8 cellular contexts compared by ENCODE assay signal in the genomic region with DNA sequence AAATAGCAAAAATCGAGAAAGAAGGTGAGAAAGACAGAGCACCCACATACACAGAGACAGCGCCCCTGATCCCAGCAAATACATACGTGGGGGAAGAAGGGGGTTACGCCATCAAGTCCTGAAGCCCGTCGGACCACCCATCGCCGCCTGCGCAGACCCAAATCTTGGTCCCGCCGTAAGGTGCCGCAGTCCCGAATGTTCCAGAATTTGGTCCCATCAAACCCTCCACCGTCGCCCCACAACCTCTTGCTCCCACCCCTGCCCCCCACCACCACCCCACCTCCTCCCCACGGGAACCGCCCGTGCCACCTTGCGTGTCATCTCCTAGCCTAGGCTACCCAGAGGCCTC.
DNase-seq lines count a peak whose midpoint lies in the region; ATAC-seq, FAIRE-seq and TF ChIP-seq lines count a peak whose summit lies in the region.
"Had no signal": no experiment of that assay in that cellular context is flagged by ENCODE, and none has a peak within 500 bp of the region (broad histone marks: within the 10 kb centered on the region; RNA-seq: fewer than 3 reads in every experiment).

No MANE protein-coding gene starts in this region.

- no peaks in the 10 kb centered on the region for H3K9me1 ChIP-seq in K562 (ENCODE audit: control insufficient read depth, insufficient read depth, low read length)

- H3K4me1 ChIP-seq in Karpas-422 (ENCODE audit: low read length) (peaks cover 87% of the 10 kb centered on the region), K562 (replicated peaks in 1 of 2; ENCODE audit: control insufficient read depth in 2 of 2, insufficient read depth in 2 of 2, low read length in 2 of 2) (peaks cover 55 to 68% of the 10 kb centered on the region in 2 experiments), right lobe of liver (peaks cover 0 to 78% (median 31%) of the 10 kb centered on the region in 4 donors), testis (peaks cover 75% of the 10 kb centered on the region), foreskin keratinocyte (peaks cover 13% of the 10 kb centered on the region)

- FAIRE-seq in K562 (lab: Jason Lieb, UNC): no peak

- H3K79me2 ChIP-seq in Karpas-422 (ENCODE audit: low read length) (peaks cover 84% of the 10 kb centered on the region), K562 (ENCODE audit: control insufficient read depth, insufficient read depth, low read length) (peaks cover 23% of the 10 kb centered on the region)

- H3K4me3 ChIP-seq in Karpas-422 (ENCODE audit: low read length) (peak overlapping the region; percentile 84), K562 (no peak overlapping the region), right lobe of liver (peak overlapping the region; percentile 52 to 66 (median 64)), testis (peak overlapping the region; percentile 67 to 75)
- H3K4me3 ChIP-seq: SJSA1 had no signal

- H2AFZ ChIP-seq in Karpas-422 (ENCODE audit: low read length) (no peak overlapping the region), K562 (ENCODE audit: low read depth, low read length) (no peak overlapping the region)

- no peak for ATAC-seq in K562
- ATAC-seq in right lobe of liver: peak in 2 of 4 donors; percentile 0 to 37
- no peak for ATAC-seq in GM21381 (IDR thresholded peaks at IDR 0.05; ENCODE audit: unreplicated experiment)
- no peak for ATAC-seq in foreskin keratinocyte

- TF ChIP-seq CTCF in K562 (IDR thresholded peaks at IDR 0.05 in 2 of 3, conservative IDR thresholded peaks at IDR 0.05 in 1 of 3; ENCODE audit: insufficient read depth in 2 of 3, low read depth in 1 of 3, low read length in 3 of 3) (no peak), right lobe of liver (IDR thresholded peaks at IDR 0.05) (no peak), testis (IDR thresholded peaks at IDR 0.05) (no peak), foreskin keratinocyte (conservative IDR thresholded peaks at IDR 0.05) (no peak)

- no peaks in the 10 kb centered on the region for H3K9me2 ChIP-seq in Karpas-422 (replicated peaks; ENCODE audit: insufficient read depth, low read length)

- H3K27me3 ChIP-seq in Karpas-422 (ENCODE audit: low read length) (no peaks in the 10 kb centered on the region), K562 (ENCODE audit: control insufficient read depth in 2 of 2, insufficient read depth in 2 of 2, low read length in 2 of 2) (no peaks in the 10 kb centered on the region), right lobe of liver (no peaks in the 10 kb centered on the region), testis (no peaks in the 10 kb centered on the region), foreskin keratinocyte (no peaks in the 10 kb centered on the region)
- H3K27me3 ChIP-seq: SJSA1 had no signal

- 92% methylated on average over 11 of the region's 19 CpGs for WGBS in K562 (ENCODE audit: insufficient coverage, low coverage, missing lambda C conversion rate)
- 18% methylated on average over 6 of the region's 19 CpGs for WGBS in right lobe of liver (ENCODE audit: insufficient coverage, low coverage, low lambda C conversion rate, missing lambda C conversion rate)
- 35 to 39% methylated on average over 19 of the region's 19 CpGs for WGBS in testis, 2 donors

- intact Hi-C loops in K562 (cut with micrococcal nuclease) (no loop called here), right lobe of liver (cut with DNase I) (no loop called here), testis (cut with DNase I; ENCODE audit: low total_unique reads) (loop anchor here (5.0 kb wide), 1 partner anchor 44 kb away; no protein-coding TSS in a partner anchor)

- no peaks in the 10 kb centered on the region for H3K9me3 ChIP-seq in Karpas-422 (ENCODE audit: low read length)
- no peaks in the 10 kb centered on the region for H3K9me3 ChIP-seq in K562 (replicated peaks; ENCODE audit: control insufficient read depth, insufficient read depth, low read depth, low read length)
- H3K9me3 ChIP-seq in right lobe of liver: no peaks in the 10 kb centered on the region
- no peaks in the 10 kb centered on the region for H3K9me3 ChIP-seq in testis
- H3K9me3 ChIP-seq: SJSA1 had no signal

- DNase-seq in Karpas-422 (no peak), K562 (ENCODE audit: extremely low read depth in 1 of 4, low spot score in 3 of 4) (no peak), right lobe of liver (no peak), testis (no peak), 8988T (no peak), foreskin keratinocyte (no peak)

- H3K27ac ChIP-seq in Karpas-422 (ENCODE audit: low read length): peak overlapping the region; percentile 99
- H3K27ac ChIP-seq in K562 (ENCODE audit: extremely low read depth, low read depth, low read length): no peak overlapping the region
- peak overlapping the region; percentile 97 to 99 (median 97) for H3K27ac ChIP-seq in right lobe of liver
- peak overlapping the region; percentile 95 to 98 for H3K27ac ChIP-seq in testis
- H3K27ac ChIP-seq in foreskin keratinocyte: no peak overlapping the region
- H3K27ac ChIP-seq: SJSA1 had no signal

- TF ChIP-seq POLR2A in K562 (conservative IDR thresholded peaks at IDR 0.05) (no peak), right lobe of liver (IDR thresholded peaks at IDR 0.05) (no peak), testis (IDR thresholded peaks at IDR 0.05) (no peak)

- H3K36me3 ChIP-seq in Karpas-422 (ENCODE audit: insufficient read depth, low read length) (peaks cover 24% of the 10 kb centered on the region), K562 (ENCODE audit: control insufficient read depth, insufficient read depth, low read length) (no peaks in the 10 kb centered on the region), right lobe of liver (peaks cover 0 to 18% (median 9%) of the 10 kb centered on the region in 4 donors), testis (ENCODE audit: low read depth, missing control alignments) (no peaks in the 10 kb centered on the region)
- H3K36me3 ChIP-seq: SJSA1 had no signal

- TF ChIP-seq RAD21 in K562 (CRISPR knock-in tag; conservative IDR thresholded peaks at IDR 0.05 in 1 of 2, IDR thresholded peaks at IDR 0.05 in 1 of 2): no peak

- TF ChIP-seq EP300 in K562 (IDR thresholded peaks at IDR 0.05; ENCODE audit: low read length): no peak

- no TSS peak for BruUV-seq in K562 (replicated peaks; lab: Mats Ljungman, UMichigan)

- H3K9ac ChIP-seq in Karpas-422 (ENCODE audit: low read length) (peak overlapping the region; percentile 73), K562 (ENCODE audit: insufficient read depth in 1 of 2, low read depth in 2 of 2, low read length in 2 of 2) (peak overlapping the region; percentile 7 to 76; a peak in 2 of 4 replicates)

- H3K4me2 ChIP-seq in Karpas-422 (ENCODE audit: low read depth, low read length, poor library complexity, severe bottlenecking): peak overlapping the region; percentile 95
- no peak overlapping the region for H3K4me2 ChIP-seq in K562 (ENCODE audit: insufficient read depth, low read length)

- CTCF ChIA-PET in K562 (lab: Yijun Ruan, JAX; ENCODE audit: low intra/inter-chr PET ratio): no interaction called here

- in situ Hi-C loops in K562 (cut with MboI): loop anchor here (10.0 kb wide), 1 partner anchor 1831 kb away; a partner anchor contains a TSS

- H4K20me1 ChIP-seq in Karpas-422 (ENCODE audit: insufficient read depth, low read depth, low read length) (peaks cover 35% of the 10 kb centered on the region), K562 (replicated peaks; ENCODE audit: control insufficient read depth, insufficient read depth, low read length) (no peaks in the 10 kb centered on the region)

- POLR2A ChIA-PET in K562 (lab: Yijun Ruan, JAX): interaction anchor here (0.8 to 2.0 kb wide), 8 partner anchors 9 to 133 kb away, joined by 3 to 12 read pairs (median 4); no protein-coding TSS in a partner anchor

TF ChIP-seq in K562, 482 proteins besides CTCF, POLR2A, EP300 and RAD21 (continues in another document):
- TF ChIP-seq ZNF143 (CRISPR knock-in tag; IDR thresholded peaks at IDR 0.05): no peak
- no peak for TF ChIP-seq GATA2 (CRISPR knock-in tag; IDR thresholded peaks at IDR 0.05)
- TF ChIP-seq, protein P1, sequence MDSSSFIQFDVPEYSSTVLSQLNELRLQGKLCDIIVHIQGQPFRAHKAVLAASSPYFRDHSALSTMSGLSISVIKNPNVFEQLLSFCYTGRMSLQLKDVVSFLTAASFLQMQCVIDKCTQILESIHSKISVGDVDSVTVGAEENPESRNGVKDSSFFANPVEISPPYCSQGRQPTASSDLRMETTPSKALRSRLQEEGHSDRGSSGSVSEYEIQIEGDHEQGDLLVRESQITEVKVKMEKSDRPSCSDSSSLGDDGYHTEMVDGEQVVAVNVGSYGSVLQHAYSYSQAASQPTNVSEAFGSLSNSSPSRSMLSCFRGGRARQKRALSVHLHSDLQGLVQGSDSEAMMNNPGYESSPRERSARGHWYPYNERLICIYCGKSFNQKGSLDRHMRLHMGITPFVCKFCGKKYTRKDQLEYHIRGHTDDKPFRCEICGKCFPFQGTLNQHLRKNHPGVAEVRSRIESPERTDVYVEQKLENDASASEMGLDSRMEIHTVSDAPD (CRISPR knock-in tag; IDR thresholded peaks at IDR 0.05): no peak
- TF ChIP-seq, protein P2, sequence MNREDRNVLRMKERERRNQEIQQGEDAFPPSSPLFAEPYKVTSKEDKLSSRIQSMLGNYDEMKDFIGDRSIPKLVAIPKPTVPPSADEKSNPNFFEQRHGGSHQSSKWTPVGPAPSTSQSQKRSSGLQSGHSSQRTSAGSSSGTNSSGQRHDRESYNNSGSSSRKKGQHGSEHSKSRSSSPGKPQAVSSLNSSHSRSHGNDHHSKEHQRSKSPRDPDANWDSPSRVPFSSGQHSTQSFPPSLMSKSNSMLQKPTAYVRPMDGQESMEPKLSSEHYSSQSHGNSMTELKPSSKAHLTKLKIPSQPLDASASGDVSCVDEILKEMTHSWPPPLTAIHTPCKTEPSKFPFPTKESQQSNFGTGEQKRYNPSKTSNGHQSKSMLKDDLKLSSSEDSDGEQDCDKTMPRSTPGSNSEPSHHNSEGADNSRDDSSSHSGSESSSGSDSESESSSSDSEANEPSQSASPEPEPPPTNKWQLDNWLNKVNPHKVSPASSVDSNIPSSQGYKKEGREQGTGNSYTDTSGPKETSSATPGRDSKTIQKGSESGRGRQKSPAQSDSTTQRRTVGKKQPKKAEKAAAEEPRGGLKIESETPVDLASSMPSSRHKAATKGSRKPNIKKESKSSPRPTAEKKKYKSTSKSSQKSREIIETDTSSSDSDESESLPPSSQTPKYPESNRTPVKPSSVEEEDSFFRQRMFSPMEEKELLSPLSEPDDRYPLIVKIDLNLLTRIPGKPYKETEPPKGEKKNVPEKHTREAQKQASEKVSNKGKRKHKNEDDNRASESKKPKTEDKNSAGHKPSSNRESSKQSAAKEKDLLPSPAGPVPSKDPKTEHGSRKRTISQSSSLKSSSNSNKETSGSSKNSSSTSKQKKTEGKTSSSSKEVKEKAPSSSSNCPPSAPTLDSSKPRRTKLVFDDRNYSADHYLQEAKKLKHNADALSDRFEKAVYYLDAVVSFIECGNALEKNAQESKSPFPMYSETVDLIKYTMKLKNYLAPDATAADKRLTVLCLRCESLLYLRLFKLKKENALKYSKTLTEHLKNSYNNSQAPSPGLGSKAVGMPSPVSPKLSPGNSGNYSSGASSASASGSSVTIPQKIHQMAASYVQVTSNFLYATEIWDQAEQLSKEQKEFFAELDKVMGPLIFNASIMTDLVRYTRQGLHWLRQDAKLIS (CRISPR knock-in tag; IDR thresholded peaks at IDR 0.05): no peak

Comparison
In these comparisons a context has a peak if more than half of its experiments do, and no peak if none do; other contexts are left out.
1. H3K27ac ChIP-seq: peak in Karpas-422 (single experiment), right lobe of liver (3 of 3) and testis (2 of 2); none in K562 (single experiment) and foreskin keratinocyte (single experiment).